8 cellular contexts compared by ENCODE assay signal in the genomic region with DNA sequence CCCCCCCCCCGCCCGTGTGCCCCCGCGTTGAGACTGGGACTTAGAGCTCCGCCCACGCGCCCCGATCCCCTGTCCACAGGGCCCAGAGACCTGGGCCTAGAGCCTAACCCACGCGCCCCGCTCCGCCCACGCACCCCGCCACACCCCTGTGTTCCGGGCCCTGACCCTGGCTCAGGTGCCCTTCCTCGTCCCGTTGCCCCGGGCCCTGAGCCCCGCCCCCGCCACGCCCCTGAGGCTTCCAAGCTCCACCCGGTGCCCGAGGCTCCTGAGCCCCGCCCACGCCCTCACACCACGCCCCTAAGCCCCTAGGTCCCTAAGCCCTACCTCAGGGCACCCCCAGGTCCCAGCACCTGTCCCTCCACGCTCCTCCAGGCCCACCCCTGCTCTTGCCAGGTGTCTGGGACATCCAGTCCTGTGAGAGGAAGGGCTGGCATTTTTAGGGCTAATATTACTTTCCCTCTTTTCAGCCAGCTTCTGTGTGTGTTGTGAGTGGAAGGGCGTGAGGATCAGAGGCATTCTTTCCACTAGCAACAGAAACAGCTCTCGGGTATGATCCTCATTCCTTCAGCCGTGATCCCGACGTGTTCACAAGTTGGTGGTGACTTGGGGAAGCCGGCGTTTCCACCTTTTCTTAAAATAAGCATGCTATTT. TPM values are rescaled to one million over a fixed set of nuclear protein-coding genes. Genes with fewer than 3 reads are reported as not detected.
DNase-seq lines count a peak whose midpoint lies in the region; FAIRE-seq and TF ChIP-seq lines count a peak whose summit lies in the region.

No MANE protein-coding gene starts in this region.

- POLR2A ChIA-PET in MCF 10A (lab: Yijun Ruan, JAX): interaction anchor here (0.7 to 4.2 kb wide), 9 partner anchors 8 to 249 kb away, joined by 3 to 29 read pairs (median 3); no protein-coding TSS in a partner anchor

- CTCF ChIA-PET in MCF 10A (lab: Yijun Ruan, JAX): interaction anchor here (0.5 to 1.6 kb wide), 6 partner anchors 11 to 381 kb away, joined by 3 to 10 read pairs (median 4); no protein-coding TSS in a partner anchor

- H3K4me3 Mint-ChIP-seq in MCF 10A (ENCODE audit: unreplicated experiment): peak overlapping the region; percentile 89

- H3K36me3 ChIP-seq in ES-I3 (ENCODE audit: insufficient read depth, low read length) (no peaks in the 10 kb centered on the region), kidney (ENCODE audit: control insufficient read depth in 1 of 2, insufficient read depth in 2 of 2, low read length in 2 of 2) (no peaks in the 10 kb centered on the region)

- H3K9ac ChIP-seq in ES-I3 (ENCODE audit: low read depth, low read length) (peak overlapping the region; percentile 43; the same call in 1 of the 2 replicates), kidney (ENCODE audit: low read length in 2 of 2) (no peak overlapping the region)

- H3K27ac Mint-ChIP-seq in MCF 10A (ENCODE audit: low read depth, unreplicated experiment): peak overlapping the region; percentile 44

- peak overlapping the region; percentile 18 to 39 for H3K4me3 ChIP-seq in kidney (ENCODE audit: low read length in 2 of 2)

- H3K9me3 ChIP-seq in ES-I3 (ENCODE audit: control insufficient read depth, insufficient read depth, low read length) (no peaks in the 10 kb centered on the region), kidney (ENCODE audit: control insufficient read depth in 1 of 2, low read length in 2 of 2) (no peaks in the 10 kb centered on the region)

- H3K4me1 Mint-ChIP-seq in MCF 10A (ENCODE audit: insufficient read depth, unreplicated experiment): peaks cover 10% of the 10 kb centered on the region

- FAIRE-seq in H54 (lab: Jason Lieb, UNC) (no peak), kidney (lab: Jason Lieb, UNC) (no peak)

- no TSS peak for BruUV-seq in MCF 10A (replicated peaks; lab: Mats Ljungman, UMichigan)

- DNase-seq in H54 (ENCODE audit: insufficient read length, low spot score) (peak; percentile 56), LoVo (ENCODE audit: low spot score) (peak; percentile 80), UCSD-AML1 (lab: John Stamatoyannopoulos, UW; ENCODE audit: unreplicated experiment) (peak; percentile 90), MCF 10A (ENCODE audit: unreplicated experiment) (peak; percentile 80), kidney (peak; percentile 97), NCI-H1092 treated with DMSO at 0.1 percent for 48 hours (lab: John Stamatoyannopoulos, UW) (no peak)
- peak; percentile 80 to 85 for DNase-seq in stimulated activated CD4-positive, alpha-beta T cell treated with anti-CD3 and anti-CD28 coated beads, Interleukin-1b, Interleukin-23, amount 100 ng/mL, for 4 hours (ENCODE audit: low read depth in 2 of 2)

- H3K9me3 Mint-ChIP-seq in MCF 10A (ENCODE audit: unreplicated experiment): no peaks in the 10 kb centered on the region

- TF ChIP-seq CTCF in MCF 10A (IDR thresholded peaks at IDR 0.05; ENCODE audit: unreplicated experiment) (no peak), kidney (IDR thresholded peaks at IDR 0.05; ENCODE audit: borderline replicate concordance, extremely low read depth, insufficient read depth) (no peak)

- H3K36me3 Mint-ChIP-seq in MCF 10A (ENCODE audit: insufficient read depth, unreplicated experiment): no peaks in the 10 kb centered on the region

- H3K4me1 ChIP-seq in ES-I3 (ENCODE audit: insufficient read depth, low read length): no peaks in the 10 kb centered on the region
- H3K4me1 ChIP-seq in kidney (ENCODE audit: control insufficient read depth in 1 of 2, insufficient read depth in 1 of 2, low read depth in 1 of 2, low read length in 2 of 2): peaks cover 0 to 4% of the 10 kb centered on the region in 2 donors

- no peaks in the 10 kb centered on the region for H3K27me3 Mint-ChIP-seq in MCF 10A (ENCODE audit: insufficient read depth, unreplicated experiment)

- no peak for TF ChIP-seq POLR2A in H54 (IDR thresholded peaks at IDR 0.05; ENCODE audit: low read depth, low read length)

- peak overlapping the region; percentile 79 to 94 for H3K27ac ChIP-seq in kidney (ENCODE audit: low read depth in 2 of 2, low read length in 2 of 2)

- intact Hi-C loops in MCF 10A (cut with micrococcal nuclease) (loop anchor here (2.0 to 5.0 kb wide), 3 partner anchors 19 to 68 kb away; no protein-coding TSS in a partner anchor), kidney (cut with DNase I) (no loop called here)

RNA-seq across cellular contexts. Expression of a gene that starts 0.6 kb away (rescaled TPM):
- total RNA-seq in MCF 10A (2022) (8.1 and 12.7 TPM in 2 replicates), kidney (9.1 TPM)
- polyA plus RNA-seq in kidney (ENCODE audit: insufficient read depth, low read depth, low replicate concordance): 3.2 TPM
